Comparison of ENCODE assay signal across 27 cellular contexts in genomic region chr7:95141755-95142154, GRCh38.
DNase-seq lines count a peak whose midpoint lies in the region; ATAC-seq, FAIRE-seq and TF ChIP-seq lines count a peak whose summit lies in the region.
"Had no signal": no experiment of that assay in that cellular context is flagged by ENCODE, and none has a peak within 500 bp of the region (broad histone marks: within the 10 kb centered on the region; RNA-seq: fewer than 3 reads in every experiment).

No MANE protein-coding gene starts in this region.

- no peak overlapping the region for H3K27ac Mint-ChIP-seq in astrocyte (ENCODE audit: unreplicated experiment)
- no peak overlapping the region for H3K27ac Mint-ChIP-seq in activated naive CD4-positive, alpha-beta T cell treated with anti-CD3 and anti-CD28 coated beads, Interleukin-2, amount 10 ng/mL, durations not matched to agents 7 days and 5 days
- H3K27ac Mint-ChIP-seq: activated CD8-positive, alpha-beta T cell treated with anti-CD3 and anti-CD28 coated beads for 36 hours; activated naive CD8-positive, alpha-beta T cell treated with anti-CD3 and anti-CD28 coated beads for 36 hours; CD4-positive, alpha-beta memory T cell; GM23338; T-cell had no signal

- H3K36me3 Mint-ChIP-seq in astrocyte (ENCODE audit: low read depth, unreplicated experiment) = no peaks in the 10 kb centered on the region
- H3K36me3 Mint-ChIP-seq in activated naive CD4-positive, alpha-beta T cell treated with anti-CD3 and anti-CD28 coated beads, Interleukin-2, amount 10 ng/mL, durations not matched to agents 7 days and 5 days = no peaks in the 10 kb centered on the region
- H3K36me3 Mint-ChIP-seq: activated naive CD8-positive, alpha-beta T cell treated with anti-CD3 and anti-CD28 coated beads for 36 hours; CD4-positive, alpha-beta memory T cell; T-cell had no signal

- no peaks in the 10 kb centered on the region for H3K36me3 ChIP-seq in astrocyte (ENCODE audit: insufficient read depth, low read length)
- H3K36me3 ChIP-seq: esophagus muscularis mucosa, SJSA1, transverse colon had no signal

- no peaks in the 10 kb centered on the region for H3K79me2 ChIP-seq in astrocyte (ENCODE audit: insufficient read depth, low read length)

- no peaks in the 10 kb centered on the region for H3K27me3 ChIP-seq in astrocyte (ENCODE audit: insufficient read depth, low read length)
- H3K27me3 ChIP-seq: esophagus muscularis mucosa, SJSA1, transverse colon had no signal

- no peak for FAIRE-seq in astrocyte (lab: Jason Lieb, UNC)

- no peak overlapping the region for H3K4me3 Mint-ChIP-seq in astrocyte (ENCODE audit: unreplicated experiment)
- no peak overlapping the region for H3K4me3 Mint-ChIP-seq in activated naive CD4-positive, alpha-beta T cell treated with anti-CD3 and anti-CD28 coated beads, Interleukin-2, amount 10 ng/mL, durations not matched to agents 7 days and 5 days
- H3K4me3 Mint-ChIP-seq: activated CD8-positive, alpha-beta T cell treated with anti-CD3 and anti-CD28 coated beads for 36 hours; activated naive CD8-positive, alpha-beta T cell treated with anti-CD3 and anti-CD28 coated beads for 36 hours; GM23338; T-cell had no signal

- no peaks in the 10 kb centered on the region for H3K4me1 Mint-ChIP-seq in astrocyte (ENCODE audit: low read depth, unreplicated experiment)
- H3K4me1 Mint-ChIP-seq in activated naive CD4-positive, alpha-beta T cell treated with anti-CD3 and anti-CD28 coated beads, Interleukin-2, amount 10 ng/mL, durations not matched to agents 7 days and 5 days = no peaks in the 10 kb centered on the region
- H3K4me1 Mint-ChIP-seq: activated naive CD8-positive, alpha-beta T cell treated with anti-CD3 and anti-CD28 coated beads for 36 hours; CD4-positive, alpha-beta memory T cell; T-cell had no signal

- DNase-seq in NCI-H2107 treated with DMSO at 0.1 percent for 48 hours (lab: John Stamatoyannopoulos, UW; ENCODE audit: unreplicated experiment) (peak; percentile 85), NCI-H2107 (lab: John Stamatoyannopoulos, UW) (no peak), astrocyte (ENCODE audit: low read depth) (peak; percentile 17), fibroblast of mammary gland (ENCODE audit: low read depth) (peak; percentile 62), OCI-M1 (lab: John Stamatoyannopoulos, UW) (no peak), NCI-H2171 treated with DMSO at 0.1 percent for 48 hours (lab: John Stamatoyannopoulos, UW) (no peak)
- no peak for DNase-seq in activated naive CD4-positive, alpha-beta T cell treated with anti-CD3 and anti-CD28 coated beads, Interleukin-2, amount 10 ng/mL, durations not matched to agents 7 days and 5 days
- DNase-seq: 8988T; activated CD8-positive, alpha-beta T cell treated with anti-CD3 and anti-CD28 coated beads for 36 hours; activated naive CD8-positive, alpha-beta T cell treated with anti-CD3 and anti-CD28 coated beads for 36 hours; AML-193; CD4-positive, alpha-beta memory T cell; GF-D8; NCI-H1092; NCI-H187 treated with DMSO at 0.1 percent for 48 hours; NCI-H446 treated with DMSO at 0.1 percent for 48 hours; NK-92 treated with Interleukin-12 subunit alpha and Interleukin-12 subunit beta, amount 100 ng/mL, for 24 hours; stimulated activated CD8-positive, alpha-beta memory T cell treated with anti-CD3 and anti-CD28 coated beads, Interleukin-4, amount 100 ng/mL, for 48 hours; T-cell; transverse colon had no signal

- CTCF ChIA-PET in activated naive CD4-positive, alpha-beta T cell treated with anti-CD3 and anti-CD28 coated beads, Interleukin-2, amount 10 ng/mL, durations not matched to agents 7 days and 5 days (lab: Charles Lee) = no interaction called here

- H2AFZ ChIP-seq in astrocyte (ENCODE audit: low read depth, low read length) = no peak overlapping the region
- H2AFZ ChIP-seq: GM23338 had no signal

- H3K9me3 Mint-ChIP-seq in astrocyte (ENCODE audit: unreplicated experiment) = peaks cover under 1% of the 10 kb centered on the region
- no peaks in the 10 kb centered on the region for H3K9me3 Mint-ChIP-seq in activated naive CD4-positive, alpha-beta T cell treated with anti-CD3 and anti-CD28 coated beads, Interleukin-2, amount 10 ng/mL, durations not matched to agents 7 days and 5 days
- H3K9me3 Mint-ChIP-seq: activated CD8-positive, alpha-beta T cell treated with anti-CD3 and anti-CD28 coated beads for 36 hours; activated naive CD8-positive, alpha-beta T cell treated with anti-CD3 and anti-CD28 coated beads for 36 hours; GM23338 had no signal

- H3K4me3 ChIP-seq in astrocyte (ENCODE audit: insufficient read depth, low read depth, low read length) = no peak overlapping the region
- no peak overlapping the region for H3K4me3 ChIP-seq in fibroblast of mammary gland (ENCODE audit: control insufficient read depth, low read depth, low read length)
- H3K4me3 ChIP-seq: coronary artery, esophagus muscularis mucosa, GM23338, SJSA1, transverse colon had no signal

- H3K27me3 Mint-ChIP-seq in astrocyte (ENCODE audit: low read depth, unreplicated experiment) = no peaks in the 10 kb centered on the region
- H3K27me3 Mint-ChIP-seq in activated naive CD4-positive, alpha-beta T cell treated with anti-CD3 and anti-CD28 coated beads, Interleukin-2, amount 10 ng/mL, durations not matched to agents 7 days and 5 days = no peaks in the 10 kb centered on the region
- H3K27me3 Mint-ChIP-seq: activated CD8-positive, alpha-beta T cell treated with anti-CD3 and anti-CD28 coated beads for 36 hours; activated naive CD8-positive, alpha-beta T cell treated with anti-CD3 and anti-CD28 coated beads for 36 hours; T-cell had no signal

- TF ChIP-seq CTCF in astrocyte (IDR thresholded peaks at IDR 0.05; ENCODE audit: insufficient read depth, low read depth, low read length) (no peak), fibroblast of mammary gland (conservative IDR thresholded peaks at IDR 0.05; ENCODE audit: control insufficient read depth, insufficient read depth, low read depth, low read length) (no peak)

- H3K27ac ChIP-seq in astrocyte (ENCODE audit: low read depth, low read length) = no peak overlapping the region
- H3K27ac ChIP-seq: coronary artery, esophagus muscularis mucosa, SJSA1, transverse colon had no signal

- no peak for ATAC-seq in GM18861 (IDR thresholded peaks at IDR 0.05; ENCODE audit: unreplicated experiment)
- ATAC-seq: activated CD4-positive, CD25-positive, alpha-beta regulatory T cell treated with anti-CD3 and anti-CD28 coated beads, Interleukin-2, amount 50 U/mL, for 24 hours; activated CD8-positive, alpha-beta T cell treated with anti-CD3 and anti-CD28 coated beads for 36 hours; GM23338; sciatic nerve; T-cell had no signal

- H3K4me1 ChIP-seq in astrocyte (ENCODE audit: insufficient read depth, low read length) = no peaks in the 10 kb centered on the region
- H3K4me1 ChIP-seq: esophagus muscularis mucosa, SJSA1, transverse colon had no signal

- no peaks in the 10 kb centered on the region for H4K20me1 ChIP-seq in astrocyte (ENCODE audit: insufficient read depth, low read length)

- H3K9ac ChIP-seq in astrocyte (ENCODE audit: low read length) = no peak overlapping the region

- H3K9me3 ChIP-seq in astrocyte (ENCODE audit: insufficient read depth, low read depth, low read length) = no peaks in the 10 kb centered on the region
- H3K9me3 ChIP-seq: esophagus muscularis mucosa, SJSA1, transverse colon had no signal

- no peak overlapping the region for H3K4me2 ChIP-seq in astrocyte (ENCODE audit: low read length)
- H3K4me2 ChIP-seq: GM23338 had no signal

Comparison
In these comparisons a context has a peak if more than half of its experiments do, and no peak if none do; other contexts are left out.
1. DNase-seq: peak in NCI-H2107 treated with DMSO at 0.1 percent for 48 hours (single experiment), astrocyte (single experiment) and fibroblast of mammary gland (single experiment); none in NCI-H2107 (single experiment), OCI-M1 (single experiment), activated naive CD4-positive, alpha-beta T cell treated with anti-CD3 and anti-CD28 coated beads, Interleukin-2, amount 10 ng/mL, durations not matched to agents 7 days and 5 days (single experiment) and NCI-H2171 treated with DMSO at 0.1 percent for 48 hours (single experiment).